ENCODE assay signal across 1 cellular context in genomic region chr20:432208-432607, GRCh38.
A peak's percentile ranks its signal among the peaks of the same experiment; 100 is the strongest.
TF ChIP-seq lines count a peak whose summit lies in the region.

No MANE protein-coding gene starts in this region.

TF ChIP-seq in HepG2, 621 proteins besides CTCF, POLR2A, EP300 and RAD21 (continues in another document):
- TF ChIP-seq POLR2G (IDR thresholded peaks at IDR 0.05; ENCODE audit: low read depth, low read length) (peak; percentile 44; the same call in 1 of the 2 replicates), POLR2AphosphoS5 (IDR thresholded peaks at IDR 0.05; ENCODE audit: low read depth, low read length) (peak; percentile 44; the same call in 1 of the 2 replicates), ZNF276 (CRISPR knock-in tag; IDR thresholded peaks at IDR 0.05; ENCODE audit: low read depth) (no peak), RBM22 (optimal IDR thresholded peaks at IDR 0.05; ENCODE audit: low read length) (peak; percentile 11), U2AF1 (optimal IDR thresholded peaks at IDR 0.05; ENCODE audit: low read depth, low read length) (no peak), MXD3 (CRISPR knock-in tag; IDR thresholded peaks at IDR 0.05) (0 out of 2 replicates have a peak, but pooled peaks have one; percentile 7), GRHL1 (CRISPR knock-in tag; conservative IDR thresholded peaks at IDR 0.05) (no peak), HNF1A (IDR thresholded peaks at IDR 0.05; ENCODE audit: low read depth) (no peak), HNF1A (CRISPR knock-in tag; IDR thresholded peaks at IDR 0.05; ENCODE audit: borderline replicate concordance) (0 out of 2 replicates have a peak, but pooled peaks have one; percentile 50), MYC (CRISPR knock-in tag; IDR thresholded peaks at IDR 0.05; ENCODE audit: borderline replicate concordance) (no peak), PTBP1 (IDR thresholded peaks at IDR 0.05; ENCODE audit: low read depth, low read length, poor library complexity, severe bottlenecking) (no peak), AHR (CRISPR knock-in tag; IDR thresholded peaks at IDR 0.05) (no peak), ZNF775 (CRISPR knock-in tag; IDR thresholded peaks at IDR 0.05; ENCODE audit: borderline replicate concordance) (no peak), ZNF263 (CRISPR knock-in tag; IDR thresholded peaks at IDR 0.05) (no peak), REL (CRISPR knock-in tag; conservative IDR thresholded peaks at IDR 0.05) (0 out of 2 replicates have a peak, but pooled peaks have one; percentile 0), RELA (CRISPR knock-in tag; IDR thresholded peaks at IDR 0.05) (no peak), ZBTB34 (CRISPR knock-in tag; IDR thresholded peaks at IDR 0.05) (no peak), REPIN1 (CRISPR knock-in tag; IDR thresholded peaks at IDR 0.05; ENCODE audit: borderline replicate concordance, low read depth) (0 out of 2 replicates have a peak, but pooled peaks have one; percentile 52), ATF7 (IDR thresholded peaks at IDR 0.05) (no peak), ATF7 (CRISPR knock-in tag; IDR thresholded peaks at IDR 0.05) (peak; percentile 51; the same call in 1 of the 2 replicates), ZNF704 (CRISPR knock-in tag; IDR thresholded peaks at IDR 0.05; ENCODE audit: borderline replicate concordance) (no peak), ZNF350 (CRISPR knock-in tag; IDR thresholded peaks at IDR 0.05; ENCODE audit: borderline replicate concordance, low read depth) (no peak), ZNF101 (CRISPR knock-in tag; IDR thresholded peaks at IDR 0.05; ENCODE audit: borderline replicate concordance, low read depth) (0 out of 2 replicates have a peak, but pooled peaks have one; percentile 33), ARID3A (IDR thresholded peaks at IDR 0.05; ENCODE audit: low read depth, low read length) (no peak), SP5 (CRISPR knock-in tag; IDR thresholded peaks at IDR 0.05; ENCODE audit: borderline replicate concordance, low read depth) (no peak), ZBTB38 (CRISPR knock-in tag; IDR thresholded peaks at IDR 0.05) (0 out of 2 replicates have a peak, but pooled peaks have one; percentile 4), ZNF407 (CRISPR knock-in tag; IDR thresholded peaks at IDR 0.05; ENCODE audit: not compliant biosample characterization) (no peak), ZNF678 (CRISPR knock-in tag; IDR thresholded peaks at IDR 0.05) (0 out of 2 replicates have a peak, but pooled peaks have one; percentile 30), ZHX1 (CRISPR knock-in tag; IDR thresholded peaks at IDR 0.05; ENCODE audit: low read depth) (peak; percentile 19; the same call in 1 of the 2 replicates)
